17 cellular contexts compared by ENCODE assay signal in genomic region chr4:153943738-153944415, GRCh38.
DNase-seq lines count a peak whose midpoint lies in the region; ATAC-seq and TF ChIP-seq lines count a peak whose summit lies in the region.
"Had no signal": no experiment of that assay in that cellular context is flagged by ENCODE, and none has a peak within 500 bp of the region (broad histone marks: within the 10 kb centered on the region; RNA-seq: fewer than 3 reads in every experiment).

No MANE protein-coding gene starts in this region.

- DNase-seq in activated T-cell treated with anti-CD3 and anti-CD28 coated beads, Interleukin-2, amount 50 U/mL, for 72 hours: no peak
- no peak for DNase-seq in activated T-cell treated with anti-CD3 and anti-CD28 coated beads, Interleukin-2, amount 50 U/mL, for 24 hours
- DNase-seq in nephron progenitor cell (no peak), anterior cingulate cortex (lab: John Stamatoyannopoulos, UW) (no peak), upper lobe of right lung (no peak), hepatocyte (ENCODE audit: low spot score) (no peak)
- no peak for DNase-seq in stimulated activated naive CD8-positive, alpha-beta T cell treated with anti-CD3 and anti-CD28 coated beads, Interleukin-15, Interleukin-2, amounts not matched to agents 100 U/mL and 50 U/mL, for 24 hours
- DNase-seq: ACHN; BE2C; C1 segment of cervical spinal cord; CD4-positive, CD25-positive, alpha-beta regulatory T cell; CD8-positive, alpha-beta memory T cell; COR-L47; HCEC 1CT had no signal

- no peaks in the 10 kb centered on the region for H3K9me2 ChIP-seq in hepatocyte (replicated peaks; ENCODE audit: insufficient read depth)

- H3K9me3 ChIP-seq in upper lobe of right lung (no peaks in the 10 kb centered on the region), hepatocyte (ENCODE audit: low read depth) (no peaks in the 10 kb centered on the region)
- H3K9me3 ChIP-seq: BE2C had no signal

- no peak overlapping the region for H3K4me2 ChIP-seq in hepatocyte
- H3K4me2 ChIP-seq: GM23338 had no signal

- H3K27me3 ChIP-seq in upper lobe of right lung (no peaks in the 10 kb centered on the region), hepatocyte (no peaks in the 10 kb centered on the region)

- 100% methylated on average over 1 of the region's 1 CpG for WGBS in hepatocyte (ENCODE audit: low lambda C conversion rate, missing lambda C conversion rate)

- intact Hi-C loops in upper lobe of right lung (cut with DNase I): no loop called here

- peak overlapping the region in 1 of 2 donors; percentile 19 for H3K4me3 Mint-ChIP-seq in activated T-cell treated with anti-CD3 and anti-CD28 coated beads, Interleukin-2, amount 50 U/mL, for 72 hours
- no peak overlapping the region for H3K4me3 Mint-ChIP-seq in activated T-cell treated with anti-CD3 and anti-CD28 coated beads, Interleukin-2, amount 50 U/mL, for 24 hours
- no peak overlapping the region for H3K4me3 Mint-ChIP-seq in activated T-helper 17 cell treated with anti-CD3 and anti-CD28 coated beads, Interleukin-2, amount 50 U/mL, for 72 hours
- H3K4me3 Mint-ChIP-seq in nephron progenitor cell: no peak overlapping the region
- H3K4me3 Mint-ChIP-seq: CD4-positive, CD25-positive, alpha-beta regulatory T cell; CD8-positive, alpha-beta memory T cell; GM23338 had no signal

- no peak overlapping the region for H3K27ac Mint-ChIP-seq in activated T-cell treated with anti-CD3 and anti-CD28 coated beads, Interleukin-2, amount 50 U/mL, for 72 hours
- H3K27ac Mint-ChIP-seq in activated T-cell treated with anti-CD3 and anti-CD28 coated beads, Interleukin-2, amount 50 U/mL, for 24 hours: no peak overlapping the region
- no peak overlapping the region for H3K27ac Mint-ChIP-seq in activated T-helper 17 cell treated with anti-CD3 and anti-CD28 coated beads, Interleukin-2, amount 50 U/mL, for 72 hours
- peak overlapping the region; percentile 78 for H3K27ac Mint-ChIP-seq in nephron progenitor cell
- H3K27ac Mint-ChIP-seq: CD4-positive, CD25-positive, alpha-beta regulatory T cell; GM23338 had no signal

- H3K36me3 ChIP-seq in upper lobe of right lung (no peaks in the 10 kb centered on the region), hepatocyte (replicated peaks; ENCODE audit: insufficient read depth, low read depth) (no peaks in the 10 kb centered on the region)
- H3K36me3 ChIP-seq: BE2C had no signal

- H3K9me3 Mint-ChIP-seq in activated T-cell treated with anti-CD3 and anti-CD28 coated beads, Interleukin-2, amount 50 U/mL, for 72 hours: peaks cover 4 to 8% of the 10 kb centered on the region in 2 donors
- peaks cover 5% of the 10 kb centered on the region for H3K9me3 Mint-ChIP-seq in activated T-cell treated with anti-CD3 and anti-CD28 coated beads, Interleukin-2, amount 50 U/mL, for 24 hours
- H3K9me3 Mint-ChIP-seq in activated T-helper 17 cell treated with anti-CD3 and anti-CD28 coated beads, Interleukin-2, amount 50 U/mL, for 72 hours: peaks cover 8% of the 10 kb centered on the region
- H3K9me3 Mint-ChIP-seq in nephron progenitor cell: peaks cover 28% of the 10 kb centered on the region
- H3K9me3 Mint-ChIP-seq: GM23338 had no signal

- H3K36me3 Mint-ChIP-seq in activated T-cell treated with anti-CD3 and anti-CD28 coated beads, Interleukin-2, amount 50 U/mL, for 72 hours (ENCODE audit: insufficient read depth in 2 of 2): peaks cover 12 to 16% of the 10 kb centered on the region in 2 donors
- no peaks in the 10 kb centered on the region for H3K36me3 Mint-ChIP-seq in activated T-cell treated with anti-CD3 and anti-CD28 coated beads, Interleukin-2, amount 50 U/mL, for 24 hours (ENCODE audit: low read depth)
- no peaks in the 10 kb centered on the region for H3K36me3 Mint-ChIP-seq in activated T-helper 17 cell treated with anti-CD3 and anti-CD28 coated beads, Interleukin-2, amount 50 U/mL, for 72 hours (ENCODE audit: low read depth)
- H3K36me3 Mint-ChIP-seq in nephron progenitor cell (ENCODE audit: low read depth): no peaks in the 10 kb centered on the region
- H3K36me3 Mint-ChIP-seq: CD4-positive, CD25-positive, alpha-beta regulatory T cell; CD8-positive, alpha-beta memory T cell had no signal

- H3K4me1 Mint-ChIP-seq in activated T-cell treated with anti-CD3 and anti-CD28 coated beads, Interleukin-2, amount 50 U/mL, for 72 hours (ENCODE audit: low read depth): peaks cover 19% of the 10 kb centered on the region
- peaks cover 30% of the 10 kb centered on the region for H3K4me1 Mint-ChIP-seq in activated T-cell treated with anti-CD3 and anti-CD28 coated beads, Interleukin-2, amount 50 U/mL, for 24 hours (ENCODE audit: low read depth)
- H3K4me1 Mint-ChIP-seq in activated T-helper 17 cell treated with anti-CD3 and anti-CD28 coated beads, Interleukin-2, amount 50 U/mL, for 72 hours: peaks cover 5% of the 10 kb centered on the region
- H3K4me1 Mint-ChIP-seq in nephron progenitor cell: no peaks in the 10 kb centered on the region

- H4K20me1 ChIP-seq in hepatocyte (ENCODE audit: insufficient read depth, poor library complexity, severe bottlenecking): no peaks in the 10 kb centered on the region

- H3K27me3 Mint-ChIP-seq in activated T-cell treated with anti-CD3 and anti-CD28 coated beads, Interleukin-2, amount 50 U/mL, for 72 hours (ENCODE audit: low read depth): peaks cover 59% of the 10 kb centered on the region
- peaks cover 33% of the 10 kb centered on the region for H3K27me3 Mint-ChIP-seq in activated T-cell treated with anti-CD3 and anti-CD28 coated beads, Interleukin-2, amount 50 U/mL, for 24 hours
- peaks cover 20% of the 10 kb centered on the region for H3K27me3 Mint-ChIP-seq in activated T-helper 17 cell treated with anti-CD3 and anti-CD28 coated beads, Interleukin-2, amount 50 U/mL, for 72 hours
- H3K27me3 Mint-ChIP-seq in nephron progenitor cell (ENCODE audit: low read depth, poor library complexity): peaks cover 10% of the 10 kb centered on the region

- H3K79me2 ChIP-seq in hepatocyte: no peaks in the 10 kb centered on the region

- H3K27ac ChIP-seq in upper lobe of right lung (no peak overlapping the region), hepatocyte (no peak overlapping the region)
- H3K27ac ChIP-seq: HL-60 had no signal

- ATAC-seq in activated T-cell treated with anti-CD3 and anti-CD28 coated beads, Interleukin-2, amount 50 U/mL, for 72 hours (replicated peaks in 1 of 2): peak; percentile 94 to 97
- peak; percentile 96 for ATAC-seq in activated T-helper 17 cell treated with anti-CD3 and anti-CD28 coated beads, Interleukin-2, amount 50 U/mL, for 72 hours (replicated peaks)
- peak; percentile 94 for ATAC-seq in stimulated activated naive CD8-positive, alpha-beta T cell treated with anti-CD3 and anti-CD28 coated beads, Interleukin-15, Interleukin-2, amounts not matched to agents 100 U/mL and 50 U/mL, for 24 hours
- ATAC-seq in upper lobe of right lung: no peak
- ATAC-seq: GM23338 had no signal

- no peak overlapping the region for H2AFZ ChIP-seq in hepatocyte
- H2AFZ ChIP-seq: GM23338 had no signal

- H3K4me3 ChIP-seq in upper lobe of right lung: no peak overlapping the region
- no peak overlapping the region for H3K4me3 ChIP-seq in hepatocyte
- H3K4me3 ChIP-seq: GM23338 had no signal

- H3K4me1 ChIP-seq in upper lobe of right lung: no peaks in the 10 kb centered on the region
- no peaks in the 10 kb centered on the region for H3K4me1 ChIP-seq in hepatocyte (ENCODE audit: insufficient read depth)
- H3K4me1 ChIP-seq: BE2C had no signal

- TF ChIP-seq CTCF in nephron progenitor cell (IDR thresholded peaks at IDR 0.05): no peak
- TF ChIP-seq CTCF in upper lobe of right lung (IDR thresholded peaks at IDR 0.05): no peak
- TF ChIP-seq CTCF in hepatocyte (IDR thresholded peaks at IDR 0.05; ENCODE audit: poor library complexity): no peak
